Comparison of ENCODE assay signal across 2 cellular contexts in the genomic region with DNA sequence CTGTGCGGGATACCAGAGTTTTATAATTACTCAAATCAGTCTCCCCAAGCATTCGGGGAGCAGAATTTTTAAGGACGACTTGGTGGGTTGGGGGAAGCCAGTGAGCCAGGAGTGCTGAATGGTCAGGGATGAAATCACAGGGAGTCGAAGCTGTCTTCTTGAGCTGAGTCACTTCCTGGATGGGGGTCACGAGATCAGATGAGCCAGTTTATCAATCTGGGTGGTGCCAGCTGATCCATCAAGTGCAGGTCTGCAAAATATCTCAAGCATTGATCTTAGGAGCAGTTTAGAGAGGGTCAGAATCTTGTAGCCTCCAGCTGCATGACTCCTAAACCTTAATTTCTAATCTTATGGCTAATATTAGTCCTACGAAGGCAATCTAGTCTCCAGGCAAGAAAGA.
TF ChIP-seq lines count a peak whose summit lies in the region.
"Not testable (repeated sequence)": the region's sequence is repeated elsewhere in the genome, so short reads cannot be mapped to it uniquely, and the experiment has no call there.

No MANE protein-coding gene starts in this region.

TF ChIP-seq in HCT116, 20 proteins besides CTCF, POLR2A, EP300 and RAD21:
- TF ChIP-seq JUND (IDR thresholded peaks at IDR 0.05): peak; percentile 22; the same call in 1 of the 2 replicates
- 0 out of 2 replicates have a peak, but pooled peaks have one; percentile 31 for TF ChIP-seq FOSL1 (IDR thresholded peaks at IDR 0.05; ENCODE audit: low read depth)

TF ChIP-seq in K562, 482 proteins besides CTCF, POLR2A, EP300 and RAD21:
- peak; percentile 34 to 69; a peak in 3 of 4 replicates for TF ChIP-seq KDM1A (IDR thresholded peaks at IDR 0.05)
- TF ChIP-seq ZNF589 (CRISPR knock-in tag; IDR thresholded peaks at IDR 0.05; ENCODE audit: low read depth): peak; percentile 60; the same call in 1 of the 2 replicates
- TF ChIP-seq TAF9B (IDR thresholded peaks at IDR 0.05; ENCODE audit: partially characterized antibody): peak; percentile 26
- TF ChIP-seq ARID1B (IDR thresholded peaks at IDR 0.05): peak; percentile 38; the same call in 1 of the 2 replicates
- TF ChIP-seq CTBP1 (IDR thresholded peaks at IDR 0.05; ENCODE audit: borderline replicate concordance): 0 out of 2 replicates have a peak, but pooled peaks have one; percentile 24
- 0 out of 2 replicates have a peak, but pooled peaks have one; percentile 10 for TF ChIP-seq CBFA2T2 (conservative IDR thresholded peaks at IDR 0.05)
- TF ChIP-seq, protein P1, sequence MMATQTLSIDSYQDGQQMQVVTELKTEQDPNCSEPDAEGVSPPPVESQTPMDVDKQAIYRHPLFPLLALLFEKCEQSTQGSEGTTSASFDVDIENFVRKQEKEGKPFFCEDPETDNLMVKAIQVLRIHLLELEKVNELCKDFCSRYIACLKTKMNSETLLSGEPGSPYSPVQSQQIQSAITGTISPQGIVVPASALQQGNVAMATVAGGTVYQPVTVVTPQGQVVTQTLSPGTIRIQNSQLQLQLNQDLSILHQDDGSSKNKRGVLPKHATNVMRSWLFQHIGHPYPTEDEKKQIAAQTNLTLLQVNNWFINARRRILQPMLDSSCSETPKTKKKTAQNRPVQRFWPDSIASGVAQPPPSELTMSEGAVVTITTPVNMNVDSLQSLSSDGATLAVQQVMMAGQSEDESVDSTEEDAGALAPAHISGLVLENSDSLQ (IDR thresholded peaks at IDR 0.05): peak; percentile 29; the same call in 1 of the 2 replicates
- TF ChIP-seq, protein P2, sequence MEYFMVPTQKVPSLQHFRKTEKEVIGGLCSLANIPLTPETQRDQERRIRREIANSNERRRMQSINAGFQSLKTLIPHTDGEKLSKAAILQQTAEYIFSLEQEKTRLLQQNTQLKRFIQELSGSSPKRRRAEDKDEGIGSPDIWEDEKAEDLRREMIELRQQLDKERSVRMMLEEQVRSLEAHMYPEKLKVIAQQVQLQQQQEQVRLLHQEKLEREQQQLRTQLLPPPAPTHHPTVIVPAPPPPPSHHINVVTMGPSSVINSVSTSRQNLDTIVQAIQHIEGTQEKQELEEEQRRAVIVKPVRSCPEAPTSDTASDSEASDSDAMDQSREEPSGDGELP (CRISPR knock-in tag; IDR thresholded peaks at IDR 0.05; ENCODE audit: borderline replicate concordance): peak; percentile 23; the same call in 1 of the 2 replicates
- peak; percentile 52; the same call in 1 of the 2 replicates for TF ChIP-seq JUN (IDR thresholded peaks at IDR 0.05; ENCODE audit: borderline replicate concordance, low read depth, low read length)
- TF ChIP-seq JUN (CRISPR knock-in tag; IDR thresholded peaks at IDR 0.05; ENCODE audit: borderline replicate concordance); TOE1 (CRISPR knock-in tag; IDR thresholded peaks at IDR 0.05; ENCODE audit: borderline replicate concordance, low read depth); NR2C2 (CRISPR knock-in tag; IDR thresholded peaks at IDR 0.05): not testable (repeated sequence)
- TF ChIP-seq MEIS2 (IDR thresholded peaks at IDR 0.05; ENCODE audit: partially characterized antibody): peak; percentile 27
- TF ChIP-seq DPF2 (IDR thresholded peaks at IDR 0.05): peak; percentile 55
- 0 out of 2 replicates have a peak, but pooled peaks have one; percentile 15 for TF ChIP-seq CREM (IDR thresholded peaks at IDR 0.05; ENCODE audit: low read depth)
- TF ChIP-seq NFE2 (IDR thresholded peaks at IDR 0.05; ENCODE audit: low read depth): peak; percentile 80; the same call in 1 of the 2 replicates
- TF ChIP-seq, protein P3, sequence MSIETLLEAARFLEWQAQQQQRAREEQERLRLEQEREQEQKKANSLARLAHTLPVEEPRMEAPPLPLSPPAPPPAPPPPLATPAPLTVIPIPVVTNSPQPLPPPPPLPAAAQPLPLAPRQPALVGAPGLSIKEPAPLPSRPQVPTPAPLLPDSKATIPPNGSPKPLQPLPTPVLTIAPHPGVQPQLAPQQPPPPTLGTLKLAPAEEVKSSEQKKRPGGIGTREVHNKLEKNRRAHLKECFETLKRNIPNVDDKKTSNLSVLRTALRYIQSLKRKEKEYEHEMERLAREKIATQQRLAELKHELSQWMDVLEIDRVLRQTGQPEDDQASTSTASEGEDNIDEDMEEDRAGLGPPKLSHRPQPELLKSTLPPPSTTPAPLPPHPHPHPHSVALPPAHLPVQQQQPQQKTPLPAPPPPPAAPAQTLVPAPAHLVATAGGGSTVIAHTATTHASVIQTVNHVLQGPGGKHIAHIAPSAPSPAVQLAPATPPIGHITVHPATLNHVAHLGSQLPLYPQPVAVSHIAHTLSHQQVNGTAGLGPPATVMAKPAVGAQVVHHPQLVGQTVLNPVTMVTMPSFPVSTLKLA (conservative IDR thresholded peaks at IDR 0.05): 0 out of 4 replicates have a peak, but pooled peaks of 1 of the 2 experiments have one; percentile 19
- peak; percentile 72 for TF ChIP-seq BHLHE40 (IDR thresholded peaks at IDR 0.05; ENCODE audit: low read length)
- TF ChIP-seq TOE1 (IDR thresholded peaks at IDR 0.05; ENCODE audit: borderline replicate concordance): peak; percentile 81
- TF ChIP-seq, protein P4, sequence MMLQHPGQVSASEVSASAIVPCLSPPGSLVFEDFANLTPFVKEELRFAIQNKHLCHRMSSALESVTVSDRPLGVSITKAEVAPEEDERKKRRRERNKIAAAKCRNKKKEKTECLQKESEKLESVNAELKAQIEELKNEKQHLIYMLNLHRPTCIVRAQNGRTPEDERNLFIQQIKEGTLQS (IDR thresholded peaks at IDR 0.05): peak; percentile 67; the same call in 1 of the 2 replicates
- TF ChIP-seq, protein P4 (CRISPR knock-in tag; conservative IDR thresholded peaks at IDR 0.05): not testable (repeated sequence)
- TF ChIP-seq SMARCE1 (IDR thresholded peaks at IDR 0.05): 0 out of 2 replicates have a peak, but pooled peaks have one; percentile 40
- TF ChIP-seq RCOR1 (IDR thresholded peaks at IDR 0.05; ENCODE audit: borderline replicate concordance in 1 of 2, low read depth in 2 of 2, low read length in 2 of 2): peak in 1 of 2 experiments; percentile 57; a peak in 1 of 4 replicates
- TF ChIP-seq C11orf30 (IDR thresholded peaks at IDR 0.05; ENCODE audit: low read depth): 0 out of 2 replicates have a peak, but pooled peaks have one; percentile 27
- TF ChIP-seq, protein P5, sequence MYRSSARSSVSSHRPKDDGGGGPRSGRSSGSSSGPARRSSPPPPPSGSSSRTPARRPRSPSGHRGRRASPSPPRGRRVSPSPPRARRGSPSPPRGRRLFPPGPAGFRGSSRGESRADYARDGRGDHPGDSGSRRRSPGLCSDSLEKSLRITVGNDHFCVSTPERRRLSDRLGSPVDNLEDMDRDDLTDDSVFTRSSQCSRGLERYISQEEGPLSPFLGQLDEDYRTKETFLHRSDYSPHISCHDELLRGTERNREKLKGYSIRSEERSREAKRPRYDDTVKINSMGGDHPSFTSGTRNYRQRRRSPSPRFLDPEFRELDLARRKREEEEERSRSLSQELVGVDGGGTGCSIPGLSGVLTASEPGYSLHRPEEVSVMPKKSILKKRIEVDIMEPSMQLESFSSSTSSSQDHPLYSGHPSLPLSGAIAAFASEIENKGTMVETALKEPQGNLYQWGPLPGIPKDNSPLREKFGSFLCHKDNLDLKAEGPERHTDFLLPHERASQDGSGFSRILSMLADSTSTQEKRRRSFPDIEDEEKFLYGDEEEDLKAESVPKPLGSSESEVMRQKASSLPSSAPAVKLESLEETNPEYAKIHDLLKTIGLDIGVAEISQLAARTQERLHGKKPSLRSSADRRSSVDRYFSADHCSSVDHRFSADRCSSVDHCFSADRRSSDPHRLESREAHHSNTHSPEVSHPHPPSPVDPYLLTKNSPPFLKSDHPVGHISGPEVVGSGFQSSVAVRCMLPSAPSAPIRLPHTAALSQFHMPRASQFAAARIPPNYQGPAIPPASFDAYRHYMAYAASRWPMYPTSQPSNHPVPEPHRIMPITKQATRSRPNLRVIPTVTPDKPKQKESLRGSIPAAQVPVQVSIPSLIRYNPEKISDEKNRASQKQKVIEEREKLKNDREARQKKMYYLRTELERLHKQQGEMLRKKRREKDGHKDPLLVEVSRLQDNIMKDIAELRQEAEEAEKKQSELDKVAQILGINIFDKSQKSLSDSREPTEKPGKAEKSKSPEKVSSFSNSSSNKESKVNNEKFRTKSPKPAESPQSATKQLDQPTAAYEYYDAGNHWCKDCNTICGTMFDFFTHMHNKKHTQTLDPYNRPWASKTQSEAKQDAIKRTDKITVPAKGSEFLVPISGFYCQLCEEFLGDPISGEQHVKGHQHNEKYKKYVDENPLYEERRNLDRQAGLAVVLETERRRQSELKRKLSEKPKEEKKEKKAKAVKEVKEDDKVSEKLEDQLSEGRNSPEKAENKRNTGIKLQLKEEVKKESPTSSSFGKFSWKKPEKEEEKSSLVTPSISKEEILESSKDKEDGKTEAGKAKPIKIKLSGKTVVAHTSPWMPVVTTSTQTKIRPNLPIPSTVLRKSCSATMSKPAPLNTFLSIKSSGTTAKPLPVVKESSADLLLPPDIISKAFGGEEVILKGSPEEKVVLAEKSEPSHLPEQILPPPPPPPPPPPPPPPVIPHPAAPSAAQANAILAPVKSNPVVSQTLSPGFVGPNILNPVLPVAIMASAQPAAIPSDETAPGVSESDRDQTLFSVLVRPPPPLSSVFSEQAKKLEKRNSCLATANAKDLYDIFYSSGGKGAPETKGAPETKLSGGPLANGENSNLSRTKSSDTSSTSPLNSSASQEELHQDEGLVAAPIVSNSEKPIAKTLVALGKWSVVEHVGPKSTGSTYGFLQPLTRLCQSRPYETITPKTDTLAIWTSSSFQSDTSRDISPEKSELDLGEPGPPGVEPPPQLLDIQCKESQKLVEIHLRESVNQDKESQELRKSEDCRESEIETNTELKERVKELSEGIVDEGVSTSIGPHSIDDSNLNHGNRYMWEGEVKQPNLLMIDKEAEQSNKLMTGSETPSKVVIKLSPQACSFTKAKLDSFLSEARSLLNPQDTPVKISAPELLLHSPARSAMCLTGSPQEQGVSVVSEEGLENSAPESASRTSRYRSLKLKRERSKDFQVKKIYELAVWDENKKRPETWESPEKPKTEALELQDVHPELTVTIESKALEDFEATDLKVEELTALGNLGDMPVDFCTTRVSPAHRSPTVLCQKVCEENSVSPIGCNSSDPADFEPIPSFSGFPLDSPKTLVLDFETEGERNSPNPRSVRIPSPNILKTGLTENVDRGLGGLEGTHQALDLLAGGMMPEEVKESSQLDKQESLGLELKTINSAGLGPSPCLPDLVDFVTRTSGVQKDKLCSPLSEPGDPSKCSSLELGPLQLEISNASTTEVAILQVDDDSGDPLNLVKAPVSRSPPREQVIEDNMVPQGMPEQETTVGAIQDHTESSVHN (IDR thresholded peaks at IDR 0.05; ENCODE audit: borderline replicate concordance in 1 of 2, low read depth in 1 of 2): 0 out of 4 replicates have a peak, but pooled peaks of 1 of the 2 experiments have one; percentile 35
- TF ChIP-seq ELF1 (tag; IDR thresholded peaks at IDR 0.05): peak; percentile 47; the same call in 1 of the 2 replicates
- peak; percentile 66; the same call in 1 of the 2 replicates for TF ChIP-seq JUND (IDR thresholded peaks at IDR 0.05; ENCODE audit: borderline replicate concordance, low read depth, low read length)
- peak; percentile 62; the same call in 1 of the 3 replicates for TF ChIP-seq JUND (tag; IDR thresholded peaks at IDR 0.05; ENCODE audit: borderline replicate concordance, low read depth, low read length)
- TF ChIP-seq FOSL1 (tag; conservative IDR thresholded peaks at IDR 0.05): peak; percentile 87
- peak; percentile 78 for TF ChIP-seq DACH1 (IDR thresholded peaks at IDR 0.05; ENCODE audit: partially characterized antibody)
- TF ChIP-seq, protein P6, sequence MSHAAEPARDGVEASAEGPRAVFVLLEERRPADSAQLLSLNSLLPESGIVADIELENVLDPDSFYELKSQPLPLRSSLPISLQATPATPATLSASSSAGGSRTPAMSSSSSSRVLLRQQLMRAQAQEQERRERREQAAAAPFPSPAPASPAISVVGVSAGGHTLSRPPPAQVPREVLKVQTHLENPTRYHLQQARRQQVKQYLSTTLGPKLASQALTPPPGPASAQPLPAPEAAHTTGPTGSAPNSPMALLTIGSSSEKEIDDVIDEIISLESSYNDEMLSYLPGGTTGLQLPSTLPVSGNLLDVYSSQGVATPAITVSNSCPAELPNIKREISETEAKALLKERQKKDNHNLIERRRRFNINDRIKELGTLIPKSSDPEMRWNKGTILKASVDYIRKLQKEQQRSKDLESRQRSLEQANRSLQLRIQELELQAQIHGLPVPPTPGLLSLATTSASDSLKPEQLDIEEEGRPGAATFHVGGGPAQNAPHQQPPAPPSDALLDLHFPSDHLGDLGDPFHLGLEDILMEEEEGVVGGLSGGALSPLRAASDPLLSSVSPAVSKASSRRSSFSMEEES (CRISPR knock-in tag; IDR thresholded peaks at IDR 0.05): peak; percentile 84
- peak; percentile 37; the same call in 1 of the 2 replicates for TF ChIP-seq NR2C2 (tag; IDR thresholded peaks at IDR 0.05)
- 0 out of 2 replicates have a peak, but pooled peaks have one; percentile 21 for TF ChIP-seq ZNF175 (CRISPR knock-in tag; IDR thresholded peaks at IDR 0.05; ENCODE audit: low read depth)
- peak; percentile 53 for TF ChIP-seq ETV1 (tag; conservative IDR thresholded peaks at IDR 0.05; ENCODE audit: low read depth)
- 0 out of 2 replicates have a peak, but pooled peaks have one; percentile 15 for TF ChIP-seq RAD51 (IDR thresholded peaks at IDR 0.05; ENCODE audit: borderline replicate concordance, low read depth)
- 0 out of 2 replicates have a peak, but pooled peaks have one; percentile 11 for TF ChIP-seq CXXC5 (CRISPR knock-in tag; IDR thresholded peaks at IDR 0.05)
